Comparison of ENCODE assay signal across 14 cellular contexts in genomic region chr4:118964891-118965411, GRCh38.
DNase-seq lines count a peak whose midpoint lies in the region; FAIRE-seq and TF ChIP-seq lines count a peak whose summit lies in the region.
"Had no signal": no experiment of that assay in that cellular context is flagged by ENCODE, and none has a peak within 500 bp of the region (broad histone marks: within the 10 kb centered on the region; RNA-seq: fewer than 3 reads in every experiment).

No MANE protein-coding gene starts in this region.

- 52 to 68% (median 58%) methylated on average over 3 of the region's 3 CpGs for WGBS in stomach, 5 donors

- POLR2A ChIA-PET in CD8-positive, alpha-beta memory T cell (lab: Charles Lee): no interaction called here

- H3K9me3 Mint-ChIP-seq in CD8-positive, alpha-beta memory T cell: no peaks in the 10 kb centered on the region
- H3K9me3 Mint-ChIP-seq: activated naive CD8-positive, alpha-beta T cell treated with anti-CD3 and anti-CD28 coated beads, Interleukin-2, amount 50 U/mL, for 24 hours; effector memory CD8-positive, alpha-beta T cell had no signal

- CTCF ChIA-PET in CD8-positive, alpha-beta memory T cell (lab: Charles Lee): interaction anchor here (0.5 kb wide), 1 partner anchor 1196 kb away, joined by 3 read pairs; no protein-coding TSS in a partner anchor

- TF ChIP-seq POLR2A in stomach (IDR thresholded peaks at IDR 0.05): no peak

- no peak for FAIRE-seq in D721Med (lab: Jason Lieb, UNC)

- intact Hi-C loops in stomach (cut with DNase I; ENCODE audit: low total_unique reads): no loop called here

- in situ Hi-C loops in astrocyte of the spinal cord (cut with HindIII; ENCODE audit: low sequenced_read_pairs): no loop called here

- TF ChIP-seq CTCF in astrocyte of the spinal cord (IDR thresholded peaks at IDR 0.05; ENCODE audit: low read depth, low read length) (no peak), stomach (IDR thresholded peaks at IDR 0.05) (no peak), D721Med (IDR thresholded peaks at IDR 0.05; ENCODE audit: insufficient read depth, missing control alignments) (no peak)

- no peaks in the 10 kb centered on the region for H3K27me3 ChIP-seq in stomach
- no peaks in the 10 kb centered on the region for H3K27me3 ChIP-seq in CD8-positive, alpha-beta memory T cell (ENCODE audit: insufficient read depth, low read length, poor library complexity, severe bottlenecking)

- H3K9me3 ChIP-seq in stomach: no peaks in the 10 kb centered on the region
- no peaks in the 10 kb centered on the region for H3K9me3 ChIP-seq in CD8-positive, alpha-beta memory T cell (ENCODE audit: low read length)
- H3K9me3 ChIP-seq: Caco-2 had no signal

- DNase-seq in M059J (ENCODE audit: low read depth) (peak; percentile 30), astrocyte of the spinal cord (ENCODE audit: low read depth, low spot score) (peak; percentile 55), iris pigment epithelial cell (ENCODE audit: low read depth) (peak; percentile 79), stomach (no peak), NCI-H524 (lab: John Stamatoyannopoulos, UW) (no peak), D721Med (ENCODE audit: insufficient read length, low spot score) (no peak), NAMALWA (ENCODE audit: low spot score) (no peak)
- DNase-seq in CD8-positive, alpha-beta memory T cell: no peak
- DNase-seq: activated CD8-positive, alpha-beta memory T cell treated with anti-CD3 and anti-CD28 coated beads, Interleukin-2, amount 50 U/mL, for 48 hours; activated naive CD8-positive, alpha-beta T cell treated with anti-CD3 and anti-CD28 coated beads, Interleukin-2, amount 50 U/mL, for 24 hours; Caco-2; effector memory CD8-positive, alpha-beta T cell; MM.1S; NCI-H446 treated with DMSO at 0.1 percent for 48 hours had no signal

- H3K27me3 Mint-ChIP-seq in CD8-positive, alpha-beta memory T cell: peaks cover 0 to 12% of the 10 kb centered on the region in 2 donors
- H3K27me3 Mint-ChIP-seq: activated naive CD8-positive, alpha-beta T cell treated with anti-CD3 and anti-CD28 coated beads, Interleukin-2, amount 50 U/mL, for 24 hours had no signal

- H3K36me3 ChIP-seq in stomach: no peaks in the 10 kb centered on the region
- H3K36me3 ChIP-seq in CD8-positive, alpha-beta memory T cell (ENCODE audit: insufficient read depth, low read length): no peaks in the 10 kb centered on the region

- H3K36me3 Mint-ChIP-seq in CD8-positive, alpha-beta memory T cell: no peaks in the 10 kb centered on the region

- H3K4me1 Mint-ChIP-seq in CD8-positive, alpha-beta memory T cell: peaks cover 7 to 12% (median 10%) of the 10 kb centered on the region in 3 donors

- peaks cover 18 to 56% (median 34%) of the 10 kb centered on the region in 4 donors for H3K4me1 ChIP-seq in stomach
- H3K4me1 ChIP-seq in CD8-positive, alpha-beta memory T cell (ENCODE audit: insufficient read depth, low read length): no peaks in the 10 kb centered on the region

- H3K4me3 Mint-ChIP-seq in CD8-positive, alpha-beta memory T cell: no peak overlapping the region
- H3K4me3 Mint-ChIP-seq: activated naive CD8-positive, alpha-beta T cell treated with anti-CD3 and anti-CD28 coated beads, Interleukin-2, amount 50 U/mL, for 24 hours; effector memory CD8-positive, alpha-beta T cell had no signal

- TF ChIP-seq EP300 in stomach (IDR thresholded peaks at IDR 0.05): no peak

- H3K27ac Mint-ChIP-seq in CD8-positive, alpha-beta memory T cell: no peak overlapping the region
- H3K27ac Mint-ChIP-seq: activated naive CD8-positive, alpha-beta T cell treated with anti-CD3 and anti-CD28 coated beads, Interleukin-2, amount 50 U/mL, for 24 hours; effector memory CD8-positive, alpha-beta T cell had no signal

- H3K27ac ChIP-seq in stomach: peak overlapping the region in 4 of 5 donors; percentile 36 to 85 (median 74)
- H3K27ac ChIP-seq in CD8-positive, alpha-beta memory T cell (ENCODE audit: low read depth, low read length): no peak overlapping the region

- no peak overlapping the region for H3K4me3 ChIP-seq in astrocyte of the spinal cord (ENCODE audit: low read depth, low read length)
- no peak overlapping the region for H3K4me3 ChIP-seq in stomach
- H3K4me3 ChIP-seq in CD8-positive, alpha-beta memory T cell (ENCODE audit: low read length): no peak overlapping the region

Comparison
In these comparisons a context has a peak if more than half of its experiments do, and no peak if none do; other contexts are left out.
1. DNase-seq: peak in M059J (single experiment), astrocyte of the spinal cord (single experiment) and iris pigment epithelial cell (single experiment); none in stomach (single experiment), NCI-H524 (0 of 2), D721Med (single experiment), NAMALWA (single experiment) and CD8-positive, alpha-beta memory T cell (0 of 5).